18 cellular contexts compared by ENCODE assay signal in genomic region chrX:17848545-17849265, GRCh38.
"Had no signal": no experiment of that assay in that cellular context is flagged by ENCODE, and none has a peak within 500 bp of the region (broad histone marks: within the 10 kb centered on the region; RNA-seq: fewer than 3 reads in every experiment).

No MANE protein-coding gene starts in this region.

- H3K9me3 Mint-ChIP-seq: activated naive CD4-positive, alpha-beta T cell treated with anti-CD3 and anti-CD28 coated beads, Interleukin-2, amount 10 ng/mL, durations not matched to agents 7 days and 5 days; central memory CD8-positive, alpha-beta T cell; natural killer cell treated with Interleukin-12 subunit alpha and Interleukin-12 subunit beta and Interleukin-15 and Interleukin-18, amount 100 ng/mL, for 72 hours had no signal

- FAIRE-seq: kidney had no signal

- H3K4me3 Mint-ChIP-seq: activated CD8-positive, alpha-beta memory T cell treated with anti-CD3 and anti-CD28 coated beads, Interleukin-2, amount 10 ng/mL, durations not matched to agents 7 days and 5 days; activated naive CD4-positive, alpha-beta T cell treated with anti-CD3 and anti-CD28 coated beads, Interleukin-2, amount 10 ng/mL, durations not matched to agents 7 days and 5 days; central memory CD8-positive, alpha-beta T cell; natural killer cell treated with Interleukin-12 subunit alpha and Interleukin-12 subunit beta and Interleukin-15 and Interleukin-18, amount 100 ng/mL, for 72 hours had no signal

- H3K9me3 ChIP-seq: SJSA1, stomach, thoracic aorta, upper lobe of right lung had no signal

- DNase-seq: activated CD4-positive, alpha-beta T cell treated with anti-CD3 and anti-CD28 coated beads, Interleukin-2, amount 50 U/mL, for 1 hour; activated CD4-positive, CD25-positive, alpha-beta regulatory T cell; activated CD8-positive, alpha-beta memory T cell treated with anti-CD3 and anti-CD28 coated beads, Interleukin-2, amount 10 ng/mL, durations not matched to agents 7 days and 5 days; activated naive CD4-positive, alpha-beta T cell treated with anti-CD3 and anti-CD28 coated beads, Interleukin-2, amount 10 ng/mL, durations not matched to agents 7 days and 5 days; amniotic stem cell; hypothalamus; kidney; nucleus accumbens; stomach; SW 1271; upper lobe of right lung had no signal

- H3K36me3 ChIP-seq: SJSA1, stomach, thoracic aorta, upper lobe of right lung had no signal

- H3K4me1 Mint-ChIP-seq: activated CD8-positive, alpha-beta memory T cell treated with anti-CD3 and anti-CD28 coated beads, Interleukin-2, amount 10 ng/mL, durations not matched to agents 7 days and 5 days; activated naive CD4-positive, alpha-beta T cell treated with anti-CD3 and anti-CD28 coated beads, Interleukin-2, amount 10 ng/mL, durations not matched to agents 7 days and 5 days; central memory CD8-positive, alpha-beta T cell had no signal

- H3K27ac ChIP-seq: SJSA1, stomach, thoracic aorta, upper lobe of right lung had no signal

- H3K4me3 ChIP-seq: coronary artery, SJSA1, skin epidermis, stomach, thoracic aorta, upper lobe of right lung had no signal

- H3K27me3 ChIP-seq: SJSA1, upper lobe of right lung had no signal

- ATAC-seq: activated CD8-positive, alpha-beta memory T cell treated with anti-CD3 and anti-CD28 coated beads, Interleukin-2, amount 10 ng/mL, durations not matched to agents 7 days and 5 days; esophagus mucosa; natural killer cell treated with Interleukin-12 subunit alpha and Interleukin-12 subunit beta and Interleukin-15 and Interleukin-18, amount 100 ng/mL, for 72 hours had no signal

- H3K36me3 Mint-ChIP-seq: activated CD8-positive, alpha-beta memory T cell treated with anti-CD3 and anti-CD28 coated beads, Interleukin-2, amount 10 ng/mL, durations not matched to agents 7 days and 5 days; activated naive CD4-positive, alpha-beta T cell treated with anti-CD3 and anti-CD28 coated beads, Interleukin-2, amount 10 ng/mL, durations not matched to agents 7 days and 5 days; natural killer cell treated with Interleukin-12 subunit alpha and Interleukin-12 subunit beta and Interleukin-15 and Interleukin-18, amount 100 ng/mL, for 72 hours had no signal

- H3K27ac Mint-ChIP-seq: activated CD8-positive, alpha-beta memory T cell treated with anti-CD3 and anti-CD28 coated beads, Interleukin-2, amount 10 ng/mL, durations not matched to agents 7 days and 5 days; activated naive CD4-positive, alpha-beta T cell treated with anti-CD3 and anti-CD28 coated beads, Interleukin-2, amount 10 ng/mL, durations not matched to agents 7 days and 5 days; natural killer cell treated with Interleukin-12 subunit alpha and Interleukin-12 subunit beta and Interleukin-15 and Interleukin-18, amount 100 ng/mL, for 72 hours had no signal

- H3K4me1 ChIP-seq: SJSA1, upper lobe of right lung had no signal

- H3K27me3 Mint-ChIP-seq: activated CD8-positive, alpha-beta memory T cell treated with anti-CD3 and anti-CD28 coated beads, Interleukin-2, amount 10 ng/mL, durations not matched to agents 7 days and 5 days; activated naive CD4-positive, alpha-beta T cell treated with anti-CD3 and anti-CD28 coated beads, Interleukin-2, amount 10 ng/mL, durations not matched to agents 7 days and 5 days had no signal
